Comparison of ENCODE assay signal across 31 cellular contexts in genomic region chr4:81771721-81772120, GRCh38.
"Had no signal": no experiment of that assay in that cellular context is flagged by ENCODE, and none has a peak within 500 bp of the region (broad histone marks: within the 10 kb centered on the region; RNA-seq: fewer than 3 reads in every experiment).

No MANE protein-coding gene starts in this region.

- H3K4me1 ChIP-seq: ascending aorta, breast epithelium, colonic mucosa had no signal

- H3K36me3 Mint-ChIP-seq: activated CD4-positive, alpha-beta memory T cell treated with anti-CD3 and anti-CD28 coated beads for 36 hours; activated naive CD4-positive, alpha-beta T cell treated with anti-CD3 and anti-CD28 coated beads, Interleukin-2, amount 10 ng/mL, durations not matched to agents 7 days and 5 days; activated naive CD4-positive, alpha-beta T cell treated with anti-CD3 and anti-CD28 coated beads, Interleukin-2, amount 50 U/mL, for 72 hours; activated naive CD8-positive, alpha-beta T cell treated with anti-CD3 and anti-CD28 coated beads, Interleukin-2, amount 10 ng/mL, durations not matched to agents 7 days and 5 days; brain had no signal

- H3K27ac Mint-ChIP-seq: activated B cell treated with CpG ODN at 0.5 μM for 24 hours; activated CD4-positive, alpha-beta memory T cell treated with anti-CD3 and anti-CD28 coated beads for 36 hours; activated CD4-positive, alpha-beta T cell treated with anti-CD3 and anti-CD28 coated beads, Interleukin-2, amount 10 ng/mL, durations not matched to agents 24 days and 14 days; activated CD8-positive, alpha-beta memory T cell treated with anti-CD3 and anti-CD28 coated beads, Interleukin-2, amount 10 ng/mL, durations not matched to agents 7 days and 5 days; activated CD8-positive, alpha-beta T cell treated with anti-CD3 and anti-CD28 coated beads, Interleukin-2, amount 10 ng/mL, durations not matched to agents 7 days and 5 days; activated naive CD4-positive, alpha-beta T cell treated with anti-CD3 and anti-CD28 coated beads, Interleukin-2, amount 10 ng/mL, durations not matched to agents 7 days and 5 days; activated naive CD4-positive, alpha-beta T cell treated with anti-CD3 and anti-CD28 coated beads, Interleukin-2, amount 50 U/mL, for 72 hours; activated naive CD8-positive, alpha-beta T cell treated with anti-CD3 and anti-CD28 coated beads, Interleukin-2, amount 10 ng/mL, durations not matched to agents 7 days and 5 days; brain; dendritic cell treated with granulocyte-macrophage colony-stimulating factor and Interleukin-4, amounts not matched to agents 40 ng/mL and 50 ng/mL, for 4 days; endodermal cell; T-helper 1 cell treated with Interleukin-12 subunit alpha and Interleukin-12 subunit beta and Interleukin-4 antibody, amounts not matched to agents 30 μg/mL and 1 μg/mL, for 36 hours had no signal

- H3K4me3 Mint-ChIP-seq: activated B cell treated with CpG ODN at 0.5 μM for 24 hours; activated CD4-positive, alpha-beta memory T cell treated with anti-CD3 and anti-CD28 coated beads for 36 hours; activated CD4-positive, alpha-beta T cell treated with anti-CD3 and anti-CD28 coated beads, Interleukin-2, amount 10 ng/mL, durations not matched to agents 24 days and 14 days; activated CD8-positive, alpha-beta memory T cell treated with anti-CD3 and anti-CD28 coated beads, Interleukin-2, amount 10 ng/mL, durations not matched to agents 7 days and 5 days; activated CD8-positive, alpha-beta T cell treated with anti-CD3 and anti-CD28 coated beads, Interleukin-2, amount 10 ng/mL, durations not matched to agents 7 days and 5 days; activated naive CD4-positive, alpha-beta T cell treated with anti-CD3 and anti-CD28 coated beads, Interleukin-2, amount 10 ng/mL, durations not matched to agents 7 days and 5 days; activated naive CD8-positive, alpha-beta T cell treated with anti-CD3 and anti-CD28 coated beads, Interleukin-2, amount 10 ng/mL, durations not matched to agents 7 days and 5 days; brain; dendritic cell treated with granulocyte-macrophage colony-stimulating factor and Interleukin-4, amounts not matched to agents 40 ng/mL and 50 ng/mL, for 4 days; endodermal cell; T-helper 1 cell treated with Interleukin-12 subunit alpha and Interleukin-12 subunit beta and Interleukin-4 antibody, amounts not matched to agents 30 μg/mL and 1 μg/mL, for 36 hours had no signal

- H3K27ac ChIP-seq: ascending aorta, breast epithelium, cardiac muscle cell, colonic mucosa, dorsolateral prefrontal cortex, heart left ventricle, WERI-Rb-1 had no signal

- H3K9me3 ChIP-seq: ascending aorta, breast epithelium, colonic mucosa, heart left ventricle had no signal

- H3K4me3 ChIP-seq: ascending aorta, breast epithelium, cardiac muscle cell, colonic mucosa, dorsolateral prefrontal cortex, heart left ventricle had no signal

- H3K4me1 Mint-ChIP-seq: activated B cell treated with CpG ODN at 0.5 μM for 24 hours; activated CD4-positive, alpha-beta T cell treated with anti-CD3 and anti-CD28 coated beads, Interleukin-2, amount 10 ng/mL, durations not matched to agents 24 days and 14 days; activated CD8-positive, alpha-beta memory T cell treated with anti-CD3 and anti-CD28 coated beads, Interleukin-2, amount 10 ng/mL, durations not matched to agents 7 days and 5 days; activated naive CD4-positive, alpha-beta T cell treated with anti-CD3 and anti-CD28 coated beads, Interleukin-2, amount 10 ng/mL, durations not matched to agents 7 days and 5 days; activated naive CD8-positive, alpha-beta T cell treated with anti-CD3 and anti-CD28 coated beads, Interleukin-2, amount 10 ng/mL, durations not matched to agents 7 days and 5 days; brain; endodermal cell had no signal

- DNase-seq: activated B cell treated with CpG ODN at 0.5 μM for 24 hours; activated CD4-positive, alpha-beta memory T cell treated with anti-CD3 and anti-CD28 coated beads for 36 hours; activated CD4-positive, alpha-beta T cell treated with anti-CD3 and anti-CD28 coated beads, Interleukin-2, amount 10 ng/mL, durations not matched to agents 24 days and 14 days; activated CD8-positive, alpha-beta memory T cell treated with anti-CD3 and anti-CD28 coated beads, Interleukin-2, amount 10 ng/mL, durations not matched to agents 7 days and 5 days; activated CD8-positive, alpha-beta memory T cell treated with anti-CD3 and anti-CD28 coated beads, Interleukin-2, amount 50 U/mL, for 4 hours; activated CD8-positive, alpha-beta T cell treated with anti-CD3 and anti-CD28 coated beads, Interleukin-2, amount 10 ng/mL, durations not matched to agents 7 days and 5 days; activated gamma-delta T cell; activated naive CD4-positive, alpha-beta T cell; activated naive CD4-positive, alpha-beta T cell treated with anti-CD3 and anti-CD28 coated beads, Interleukin-2, amount 10 ng/mL, durations not matched to agents 7 days and 5 days; activated naive CD8-positive, alpha-beta T cell treated with anti-CD3 and anti-CD28 coated beads, Interleukin-2, amount 10 ng/mL, durations not matched to agents 7 days and 5 days; activated T-cell treated with anti-CD3 and anti-CD28 coated beads, Interleukin-2, amount 50 U/mL, for 1 hour; activated T-cell treated with anti-CD3 and anti-CD28 coated beads, Interleukin-2, amount 50 U/mL, for 48 hours; central memory CD4-positive, alpha-beta T cell; cerebellar nuclear complex; colonic mucosa; dorsolateral prefrontal cortex; effector memory CD4-positive, alpha-beta T cell; endodermal cell; foreskin fibroblast; heart left ventricle; T1000; WERI-Rb-1 had no signal

- ATAC-seq: activated CD4-positive, CD25-positive, alpha-beta regulatory T cell treated with anti-CD3 and anti-CD28 coated beads, Interleukin-2, amount 50 U/mL, for 24 hours; activated CD8-positive, alpha-beta memory T cell treated with anti-CD3 and anti-CD28 coated beads, Interleukin-2, amount 10 ng/mL, durations not matched to agents 7 days and 5 days; activated CD8-positive, alpha-beta T cell treated with anti-CD3 and anti-CD28 coated beads, Interleukin-2, amount 10 ng/mL, durations not matched to agents 7 days and 5 days; activated naive CD4-positive, alpha-beta T cell treated with anti-CD3 and anti-CD28 coated beads, Interleukin-2, amount 50 U/mL, for 72 hours; esophagus mucosa; heart left ventricle had no signal

- H3K27me3 ChIP-seq: ascending aorta, breast epithelium, cardiac muscle cell, colonic mucosa, dorsolateral prefrontal cortex, heart left ventricle had no signal

- H3K9me3 Mint-ChIP-seq: activated B cell treated with CpG ODN at 0.5 μM for 24 hours; activated CD4-positive, alpha-beta memory T cell treated with anti-CD3 and anti-CD28 coated beads for 36 hours; activated CD4-positive, alpha-beta T cell treated with anti-CD3 and anti-CD28 coated beads, Interleukin-2, amount 10 ng/mL, durations not matched to agents 24 days and 14 days; activated naive CD4-positive, alpha-beta T cell treated with anti-CD3 and anti-CD28 coated beads, Interleukin-2, amount 10 ng/mL, durations not matched to agents 7 days and 5 days; activated naive CD4-positive, alpha-beta T cell treated with anti-CD3 and anti-CD28 coated beads, Interleukin-2, amount 50 U/mL, for 72 hours; dendritic cell treated with granulocyte-macrophage colony-stimulating factor and Interleukin-4, amounts not matched to agents 40 ng/mL and 50 ng/mL, for 4 days; endodermal cell; T-helper 1 cell treated with Interleukin-12 subunit alpha and Interleukin-12 subunit beta and Interleukin-4 antibody, amounts not matched to agents 30 μg/mL and 1 μg/mL, for 36 hours had no signal

- H3K27me3 Mint-ChIP-seq: activated B cell treated with CpG ODN at 0.5 μM for 24 hours; activated CD4-positive, alpha-beta T cell treated with anti-CD3 and anti-CD28 coated beads, Interleukin-2, amount 10 ng/mL, durations not matched to agents 24 days and 14 days; activated naive CD4-positive, alpha-beta T cell treated with anti-CD3 and anti-CD28 coated beads, Interleukin-2, amount 10 ng/mL, durations not matched to agents 7 days and 5 days; activated naive CD8-positive, alpha-beta T cell treated with anti-CD3 and anti-CD28 coated beads, Interleukin-2, amount 10 ng/mL, durations not matched to agents 7 days and 5 days; dendritic cell treated with granulocyte-macrophage colony-stimulating factor and Interleukin-4, amounts not matched to agents 40 ng/mL and 50 ng/mL, for 4 days had no signal

- H3K36me3 ChIP-seq: ascending aorta, breast epithelium, cardiac muscle cell, colonic mucosa, heart left ventricle, WERI-Rb-1 had no signal
